ENCODE assay signal across 14 cellular contexts in the genomic region with DNA sequence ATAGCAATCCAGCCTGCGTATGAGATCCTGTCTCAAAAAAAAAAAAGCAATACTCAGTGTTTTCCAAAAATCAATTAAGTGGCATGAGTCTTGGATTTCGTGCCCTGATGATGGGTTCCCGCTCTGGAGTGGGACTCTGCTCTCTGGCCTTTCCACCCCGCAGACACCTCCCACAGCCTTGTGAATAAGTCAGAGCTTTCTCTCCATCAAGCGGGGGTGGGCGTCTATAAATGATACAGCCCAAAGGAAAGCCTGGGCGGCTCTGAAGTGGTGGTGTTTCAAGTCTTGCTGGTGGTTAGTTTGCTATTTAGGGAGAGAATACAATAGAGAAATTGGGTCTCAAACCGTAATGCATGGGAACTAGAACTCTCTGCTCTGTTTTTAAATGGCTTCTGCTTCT. TPM values are rescaled to one million over a fixed set of nuclear protein-coding genes. Genes with fewer than 3 reads are reported as not detected.
DNase-seq lines count a peak whose midpoint lies in the region; ATAC-seq and TF ChIP-seq lines count a peak whose summit lies in the region.
"Had no signal": no experiment of that assay in that cellular context is flagged by ENCODE, and none has a peak within 500 bp of the region (broad histone marks: within the 10 kb centered on the region; RNA-seq: fewer than 3 reads in every experiment).

No MANE protein-coding gene starts in this region.

- intact Hi-C loops in sigmoid colon (cut with DNase I) = no loop called here

- no peak overlapping the region for H3K27ac ChIP-seq in sigmoid colon
- H3K27ac ChIP-seq: SK-N-MC had no signal

- no peak for TF ChIP-seq CTCF in sigmoid colon (IDR thresholded peaks at IDR 0.05)

- peak overlapping the region; percentile 76 for H3K27ac Mint-ChIP-seq in activated T-helper 17 cell treated with anti-CD3 and anti-CD28 coated beads, Interleukin-2, amount 50 U/mL, for 72 hours

- TF ChIP-seq EP300 in sigmoid colon (IDR thresholded peaks at IDR 0.05) = no peak

- no peaks in the 10 kb centered on the region for H3K9me3 ChIP-seq in sigmoid colon

- peak; percentile 64 for ATAC-seq in activated T-helper 17 cell treated with anti-CD3 and anti-CD28 coated beads, Interleukin-2, amount 50 U/mL, for 72 hours (replicated peaks)
- ATAC-seq: right cardiac atrium had no signal

- H3K36me3 Mint-ChIP-seq in activated T-helper 17 cell treated with anti-CD3 and anti-CD28 coated beads, Interleukin-2, amount 50 U/mL, for 72 hours (ENCODE audit: low read depth) = peaks cover 10% of the 10 kb centered on the region

- peak overlapping the region; percentile 90 for H3K4me3 Mint-ChIP-seq in activated T-helper 17 cell treated with anti-CD3 and anti-CD28 coated beads, Interleukin-2, amount 50 U/mL, for 72 hours

- no peaks in the 10 kb centered on the region for H3K27me3 Mint-ChIP-seq in activated T-helper 17 cell treated with anti-CD3 and anti-CD28 coated beads, Interleukin-2, amount 50 U/mL, for 72 hours

- no peaks in the 10 kb centered on the region for H3K9me3 Mint-ChIP-seq in activated T-helper 17 cell treated with anti-CD3 and anti-CD28 coated beads, Interleukin-2, amount 50 U/mL, for 72 hours

- no peak for TF ChIP-seq POLR2A in sigmoid colon (IDR thresholded peaks at IDR 0.05)

- WGBS in sigmoid colon, 2 donors = 81 to 91% methylated on average over 8 of the region's 8 CpGs

- peaks cover 52% of the 10 kb centered on the region for H3K4me1 Mint-ChIP-seq in activated T-helper 17 cell treated with anti-CD3 and anti-CD28 coated beads, Interleukin-2, amount 50 U/mL, for 72 hours

- H3K4me1 ChIP-seq in sigmoid colon = no peaks in the 10 kb centered on the region

- DNase-seq in stimulated activated naive CD4-positive, alpha-beta T cell treated with Interleukin-2 at 50 U/mL for 16 hours (lab: John Stamatoyannopoulos, UW) = peak; percentile 73
- no peak for DNase-seq in stimulated activated naive CD4-positive, alpha-beta T cell (lab: John Stamatoyannopoulos, UW)
- DNase-seq in stimulated activated CD4-positive, alpha-beta T cell treated with anti-CD3 and anti-CD28 coated beads, Interleukin-1b, Interleukin-23, amount 100 ng/mL, for 48 hours = peak; percentile 65
- no peak for DNase-seq in NCI-H1694 (lab: John Stamatoyannopoulos, UW)
- DNase-seq in NCI-H748 (lab: John Stamatoyannopoulos, UW; ENCODE audit: unreplicated experiment) = no peak
- no peak for DNase-seq in sigmoid colon
- DNase-seq in NCI-H446 treated with DMSO at 0.1 percent for 48 hours (lab: John Stamatoyannopoulos, UW) = no peak
- DNase-seq: DND-41, GOT3, kidney glomerular epithelial cell, right cardiac atrium had no signal

- no peaks in the 10 kb centered on the region for H3K36me3 ChIP-seq in sigmoid colon

- H3K4me3 ChIP-seq in sigmoid colon = no peak overlapping the region
- H3K4me3 ChIP-seq: SK-N-MC had no signal

- H3K27me3 ChIP-seq in sigmoid colon = no peaks in the 10 kb centered on the region

RNA-seq across cellular contexts. Expression of gene TAGAP, which starts 52.5 kb away (rescaled TPM):
- 10 to 100 TPM; 11.7 to 80.7 TPM for total RNA-seq in activated T-helper 17 cell treated with anti-CD3 and anti-CD28 coated beads, Interleukin-2, amount 50 U/mL, for 72 hours
- 1 to 10 TPM; 1.2 to 1.8 (median 1.5) TPM for total RNA-seq in sigmoid colon
- 10 to 100 TPM in 1 of 3 donors, 1 to 10 TPM in 2; 1.2 to 13.6 (median 1.8) TPM for polyA plus RNA-seq in sigmoid colon
- total RNA-seq: glomerular endothelial cell had no signal

Comparison
In these comparisons a context has a peak if more than half of its experiments do, and no peak if none do; other contexts are left out.
1. DNase-seq: peak in stimulated activated naive CD4-positive, alpha-beta T cell treated with Interleukin-2 at 50 U/mL for 16 hours (single experiment) and stimulated activated CD4-positive, alpha-beta T cell treated with anti-CD3 and anti-CD28 coated beads, Interleukin-1b, Interleukin-23, amount 100 ng/mL, for 48 hours (single experiment); none in stimulated activated naive CD4-positive, alpha-beta T cell (0 of 6), NCI-H1694 (single experiment), NCI-H748 (single experiment), sigmoid colon (single experiment) and NCI-H446 treated with DMSO at 0.1 percent for 48 hours (single experiment).
2. RNA of gene TAGAP, which starts 52.5 kb away (total RNA-seq): 11.7 to 80.7 TPM in activated T-helper 17 cell treated with anti-CD3 and anti-CD28 coated beads, Interleukin-2, amount 50 U/mL, for 72 hours; 1.2 to 1.8 TPM in sigmoid colon; every median in the first group is over 4 times any median in the second.